ENCODE assay signal across 14 cellular contexts in the genomic region with DNA sequence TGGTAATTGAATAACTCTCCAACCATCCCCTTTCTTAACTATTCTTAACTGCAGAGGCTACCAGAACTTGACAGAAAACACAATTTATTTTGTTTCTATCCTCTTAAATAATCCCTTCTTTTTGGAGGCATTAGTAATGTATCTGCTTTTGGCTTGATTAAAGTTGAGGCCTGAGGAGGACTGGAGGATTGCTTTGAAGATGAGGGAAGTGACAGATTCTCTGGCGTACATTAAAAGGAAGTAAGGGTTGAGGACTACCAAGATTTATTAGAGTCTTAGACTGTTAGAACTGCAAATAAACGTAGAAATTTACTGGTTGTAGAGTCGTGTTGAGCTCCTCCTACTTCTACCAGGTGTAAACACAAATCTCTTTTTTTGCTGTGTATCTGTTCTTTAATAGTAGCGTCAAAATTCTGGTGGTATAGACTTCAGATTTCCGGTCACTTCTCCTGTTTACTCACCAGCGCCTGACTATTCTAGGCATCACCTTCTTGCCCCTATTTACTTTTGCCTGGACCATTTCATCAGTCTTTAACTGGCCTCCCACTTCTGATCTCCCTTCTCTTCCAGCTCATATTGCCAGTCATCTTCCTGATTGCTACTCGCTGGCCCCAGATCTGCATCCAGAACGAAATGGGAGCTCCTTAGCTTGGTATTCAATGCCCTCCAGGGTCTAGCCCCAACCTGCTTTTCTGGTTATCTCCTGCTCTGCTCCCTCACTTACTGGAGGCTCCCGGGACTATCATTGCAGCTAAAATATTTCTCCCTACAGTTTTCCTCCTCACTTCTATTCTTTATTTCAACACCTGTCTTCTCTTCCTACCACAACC. TPM values are rescaled to one million over a fixed set of nuclear protein-coding genes. Genes with fewer than 3 reads are reported as not detected.
A peak's percentile ranks its signal among the peaks of the same experiment; 100 is the strongest.
DNase-seq lines count a peak whose midpoint lies in the region; ATAC-seq and TF ChIP-seq lines count a peak whose summit lies in the region.
"Had no signal": no experiment of that assay in that cellular context is flagged by ENCODE, and none has a peak within 500 bp of the region (broad histone marks: within the 10 kb centered on the region; RNA-seq: fewer than 3 reads in every experiment).

No MANE protein-coding gene starts in this region.

- peaks cover 43% of the 10 kb centered on the region for H3K4me1 Mint-ChIP-seq in activated T-cell treated with anti-CD3 and anti-CD28 coated beads, Interleukin-2, amount 50 U/mL, for 24 hours (ENCODE audit: low read depth)
- peaks cover 43% of the 10 kb centered on the region for H3K4me1 Mint-ChIP-seq in WTC11

- no peaks in the 10 kb centered on the region for H3K27me3 ChIP-seq in foreskin keratinocyte
- H3K27me3 ChIP-seq in thoracic aorta (replicated peaks; ENCODE audit: insufficient read depth): no peaks in the 10 kb centered on the region
- H3K27me3 ChIP-seq: transverse colon had no signal

- no peaks in the 10 kb centered on the region for H3K9me3 Mint-ChIP-seq in activated T-cell treated with anti-CD3 and anti-CD28 coated beads, Interleukin-2, amount 50 U/mL, for 24 hours
- H3K9me3 Mint-ChIP-seq in WTC11: no peaks in the 10 kb centered on the region
- H3K9me3 Mint-ChIP-seq: activated T-helper 1 cell treated with anti-CD3 and anti-CD28 coated beads, Interleukin-12 subunit alpha, Interleukin-12 subunit beta, Interleukin-2, Interleukin-4 antibody, amounts not matched to agents 30 ng/mL and 10 ng/mL and 1 ng/mL, durations not matched to agents 14 hours and 24 hours and 36 hours had no signal

- H3K36me3 ChIP-seq in thoracic aorta: peaks cover 31% of the 10 kb centered on the region

- CTCF ChIA-PET in WTC11 (lab: Charles Lee): interaction anchor here (1.6 kb wide), 2 partner anchors 79 to 93 kb away, joined by 3 to 5 read pairs; a partner anchor contains a TSS

- ATAC-seq in WTC11 (no peak; the same call in 1 of the 2 replicates), foreskin keratinocyte (peak; percentile 44), thoracic aorta (ENCODE audit: insufficient number of reproducible peaks, low FRiP score, low read depth) (no peak)

- H3K27me3 Mint-ChIP-seq in activated T-cell treated with anti-CD3 and anti-CD28 coated beads, Interleukin-2, amount 50 U/mL, for 24 hours: no peaks in the 10 kb centered on the region
- H3K27me3 Mint-ChIP-seq in WTC11 (ENCODE audit: low read depth): no peaks in the 10 kb centered on the region

- H3K4me3 Mint-ChIP-seq in activated T-cell treated with anti-CD3 and anti-CD28 coated beads, Interleukin-2, amount 50 U/mL, for 24 hours: no peak overlapping the region
- no peak overlapping the region for H3K4me3 Mint-ChIP-seq in WTC11
- H3K4me3 Mint-ChIP-seq: activated T-helper 1 cell treated with anti-CD3 and anti-CD28 coated beads, Interleukin-12 subunit alpha, Interleukin-12 subunit beta, Interleukin-2, Interleukin-4 antibody, amounts not matched to agents 30 ng/mL and 10 ng/mL and 1 ng/mL, durations not matched to agents 14 hours and 24 hours and 36 hours had no signal

- peaks cover 45% of the 10 kb centered on the region for H3K4me1 ChIP-seq in foreskin keratinocyte
- H3K4me1 ChIP-seq in thoracic aorta (ENCODE audit: control insufficient read depth in 1 of 2, low read depth in 2 of 2): peaks cover 46 to 87% of the 10 kb centered on the region in 2 donors

- H3K27ac Mint-ChIP-seq in activated T-cell treated with anti-CD3 and anti-CD28 coated beads, Interleukin-2, amount 50 U/mL, for 24 hours: peak overlapping the region; percentile 1
- peak overlapping the region; percentile 54 for H3K27ac Mint-ChIP-seq in WTC11
- H3K27ac Mint-ChIP-seq: activated T-helper 1 cell treated with anti-CD3 and anti-CD28 coated beads, Interleukin-12 subunit alpha, Interleukin-12 subunit beta, Interleukin-2, Interleukin-4 antibody, amounts not matched to agents 30 ng/mL and 10 ng/mL and 1 ng/mL, durations not matched to agents 14 hours and 24 hours and 36 hours had no signal

- POLR2A ChIA-PET in WTC11 (lab: Charles Lee): no interaction called here

- peaks cover 94% of the 10 kb centered on the region for H3K36me3 Mint-ChIP-seq in activated T-cell treated with anti-CD3 and anti-CD28 coated beads, Interleukin-2, amount 50 U/mL, for 24 hours (ENCODE audit: low read depth)
- peaks cover 48% of the 10 kb centered on the region for H3K36me3 Mint-ChIP-seq in WTC11

- H3K4me3 ChIP-seq in thoracic aorta: peak overlapping the region; percentile 34
- H3K4me3 ChIP-seq: left ventricle myocardium inferior, transverse colon had no signal

- H3K27ac ChIP-seq in foreskin keratinocyte: no peak overlapping the region
- peak overlapping the region; percentile 43 to 52 for H3K27ac ChIP-seq in thoracic aorta
- H3K27ac ChIP-seq: left ventricle myocardium inferior had no signal

- H3K9me3 ChIP-seq in thoracic aorta: no peaks in the 10 kb centered on the region
- H3K9me3 ChIP-seq: left ventricle myocardium inferior, transverse colon had no signal

- DNase-seq in activated T-cell treated with anti-CD3 and anti-CD28 coated beads, Interleukin-2, amount 50 U/mL, for 24 hours: no peak
- no peak for DNase-seq in activated T-cell treated with anti-CD3 and anti-CD28 coated beads, Interleukin-2, amount 50 U/mL, for 1 hour
- DNase-seq in WTC11 (ENCODE audit: low spot score) (no peak), foreskin keratinocyte (peak in 1 of 2 donors; percentile 39), thoracic aorta (ENCODE audit: low spot score) (no peak), NCI-H187 treated with DMSO at 0.1 percent for 48 hours (lab: John Stamatoyannopoulos, UW) (no peak), hippocampal formation (lab: John Stamatoyannopoulos, UW) (no peak), NCI-H345 treated with DMSO at 0.1 percent for 48 hours (lab: John Stamatoyannopoulos, UW; ENCODE audit: unreplicated experiment) (no peak)
- DNase-seq: DMS153; H7; stimulated activated CD4-positive, alpha-beta T cell treated with anti-CD3 and anti-CD28 coated beads, Interleukin-12 subunit alpha, Interleukin-12 subunit beta, amount 100 ng/mL, for 4 hours; transverse colon had no signal

- TF ChIP-seq CTCF in WTC11 (IDR thresholded peaks at IDR 0.05): no peak
- no peak for TF ChIP-seq CTCF in foreskin keratinocyte (conservative IDR thresholded peaks at IDR 0.05)
- no peak for TF ChIP-seq CTCF in thoracic aorta (IDR thresholded peaks at IDR 0.05)

TF ChIP-seq in WTC11, 78 proteins besides CTCF, POLR2A, EP300 and RAD21:
- no peak for TF ChIP-seq TP53 (CRISPR knock-in tag; IDR thresholded peaks at IDR 0.05)
- TF ChIP-seq TCF7 (CRISPR knock-in tag; IDR thresholded peaks at IDR 0.05; ENCODE audit: low read depth): no peak
- TF ChIP-seq CBFB (CRISPR knock-in tag; IDR thresholded peaks at IDR 0.05; ENCODE audit: low read depth): no peak
- TF ChIP-seq, protein P1, sequence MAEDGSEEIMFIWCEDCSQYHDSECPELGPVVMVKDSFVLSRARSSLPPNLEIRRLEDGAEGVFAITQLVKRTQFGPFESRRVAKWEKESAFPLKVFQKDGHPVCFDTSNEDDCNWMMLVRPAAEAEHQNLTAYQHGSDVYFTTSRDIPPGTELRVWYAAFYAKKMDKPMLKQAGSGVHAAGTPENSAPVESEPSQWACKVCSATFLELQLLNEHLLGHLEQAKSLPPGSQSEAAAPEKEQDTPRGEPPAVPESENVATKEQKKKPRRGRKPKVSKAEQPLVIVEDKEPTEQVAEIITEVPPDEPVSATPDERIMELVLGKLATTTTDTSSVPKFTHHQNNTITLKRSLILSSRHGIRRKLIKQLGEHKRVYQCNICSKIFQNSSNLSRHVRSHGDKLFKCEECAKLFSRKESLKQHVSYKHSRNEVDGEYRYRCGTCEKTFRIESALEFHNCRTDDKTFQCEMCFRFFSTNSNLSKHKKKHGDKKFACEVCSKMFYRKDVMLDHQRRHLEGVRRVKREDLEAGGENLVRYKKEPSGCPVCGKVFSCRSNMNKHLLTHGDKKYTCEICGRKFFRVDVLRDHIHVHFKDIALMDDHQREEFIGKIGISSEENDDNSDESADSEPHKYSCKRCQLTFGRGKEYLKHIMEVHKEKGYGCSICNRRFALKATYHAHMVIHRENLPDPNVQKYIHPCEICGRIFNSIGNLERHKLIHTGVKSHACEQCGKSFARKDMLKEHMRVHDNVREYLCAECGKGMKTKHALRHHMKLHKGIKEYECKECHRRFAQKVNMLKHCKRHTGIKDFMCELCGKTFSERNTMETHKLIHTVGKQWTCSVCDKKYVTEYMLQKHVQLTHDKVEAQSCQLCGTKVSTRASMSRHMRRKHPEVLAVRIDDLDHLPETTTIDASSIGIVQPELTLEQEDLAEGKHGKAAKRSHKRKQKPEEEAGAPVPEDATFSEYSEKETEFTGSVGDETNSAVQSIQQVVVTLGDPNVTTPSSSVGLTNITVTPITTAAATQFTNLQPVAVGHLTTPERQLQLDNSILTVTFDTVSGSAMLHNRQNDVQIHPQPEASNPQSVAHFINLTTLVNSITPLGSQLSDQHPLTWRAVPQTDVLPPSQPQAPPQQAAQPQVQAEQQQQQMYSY (CRISPR knock-in tag; IDR thresholded peaks at IDR 0.05): no peak
- TF ChIP-seq, protein P2, sequence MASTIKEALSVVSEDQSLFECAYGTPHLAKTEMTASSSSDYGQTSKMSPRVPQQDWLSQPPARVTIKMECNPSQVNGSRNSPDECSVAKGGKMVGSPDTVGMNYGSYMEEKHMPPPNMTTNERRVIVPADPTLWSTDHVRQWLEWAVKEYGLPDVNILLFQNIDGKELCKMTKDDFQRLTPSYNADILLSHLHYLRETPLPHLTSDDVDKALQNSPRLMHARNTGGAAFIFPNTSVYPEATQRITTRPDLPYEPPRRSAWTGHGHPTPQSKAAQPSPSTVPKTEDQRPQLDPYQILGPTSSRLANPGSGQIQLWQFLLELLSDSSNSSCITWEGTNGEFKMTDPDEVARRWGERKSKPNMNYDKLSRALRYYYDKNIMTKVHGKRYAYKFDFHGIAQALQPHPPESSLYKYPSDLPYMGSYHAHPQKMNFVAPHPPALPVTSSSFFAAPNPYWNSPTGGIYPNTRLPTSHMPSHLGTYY (CRISPR knock-in tag; IDR thresholded peaks at IDR 0.05): no peak

RNA-seq across cellular contexts. Expression of a gene that starts 8.5 kb away (rescaled TPM):
- 2.0 to 3.2 TPM (median 2.5 TPM) in 3 replicates for total RNA-seq in WTC11 (2021)
- total RNA-seq in foreskin keratinocyte: 2.1 TPM in 2 replicates
- polyA plus RNA-seq in foreskin keratinocyte: 0.24 and 0.70 TPM in 2 replicates
- total RNA-seq in thoracic aorta: 10 to 100 TPM; 32.7 to 33.7 TPM
